20 cellular contexts compared by ENCODE assay signal in the genomic region with DNA sequence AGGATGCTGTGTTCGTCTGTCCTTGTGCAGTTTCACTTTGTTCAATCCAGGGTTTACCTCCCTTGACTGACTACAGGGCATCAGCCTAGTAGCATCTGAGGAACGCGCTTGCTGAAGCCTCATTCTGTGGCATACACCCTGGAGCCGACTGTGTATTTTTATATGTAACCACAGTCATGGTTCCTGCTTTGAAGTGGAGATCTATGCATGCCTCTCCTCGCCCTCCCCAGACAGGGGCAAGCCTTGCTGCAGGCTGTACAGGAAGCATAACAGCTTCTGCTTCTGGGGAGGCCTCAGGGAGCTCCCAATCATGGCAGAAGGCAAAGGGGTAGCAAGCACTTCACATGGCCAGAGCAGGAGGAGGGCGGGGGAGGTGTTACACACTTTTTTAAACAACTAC.
"Had no signal": no experiment of that assay in that cellular context is flagged by ENCODE, and none has a peak within 500 bp of the region (broad histone marks: within the 10 kb centered on the region; RNA-seq: fewer than 3 reads in every experiment).

No MANE protein-coding gene starts in this region.

- H3K27ac ChIP-seq: adrenal gland, gastrocnemius medialis, left ventricle myocardium inferior, prostate gland, right lobe of liver, spleen, thoracic aorta, VCaP had no signal

- ATAC-seq: gastrocnemius medialis, right lobe of liver had no signal

- H3K9me3 Mint-ChIP-seq: nephron progenitor cell; stimulated activated naive CD8-positive, alpha-beta T cell treated with anti-CD3 and anti-CD28 coated beads, Interleukin-15, Interleukin-2, amounts not matched to agents 100 ng/mL and 50 ng/mL, for 24 hours had no signal

- H3K4me1 Mint-ChIP-seq: memory B cell, nephron progenitor cell had no signal

- H3K4me3 ChIP-seq: adrenal gland, gastrocnemius medialis, left ventricle myocardium inferior, prostate gland, right lobe of liver, spleen, thoracic aorta had no signal

- H3K27ac Mint-ChIP-seq: memory B cell; nephron progenitor cell; stimulated activated naive CD8-positive, alpha-beta T cell treated with anti-CD3 and anti-CD28 coated beads, Interleukin-15, Interleukin-2, amounts not matched to agents 100 ng/mL and 50 ng/mL, for 24 hours had no signal

- H3K36me3 ChIP-seq: adrenal gland, gastrocnemius medialis, left ventricle myocardium inferior, prostate gland, right lobe of liver, spleen, thoracic aorta had no signal

- H3K9me3 ChIP-seq: adrenal gland, gastrocnemius medialis, left ventricle myocardium inferior, prostate gland, right lobe of liver, thoracic aorta had no signal

- H3K36me3 Mint-ChIP-seq: memory B cell had no signal

- H3K27me3 ChIP-seq: adrenal gland, gastrocnemius medialis, right lobe of liver, spleen had no signal

- DNase-seq: activated CD4-positive, alpha-beta T cell treated with anti-CD3 and anti-CD28 coated beads, Interleukin-2, amount 50 U/mL, for 48 hours; activated CD8-positive, alpha-beta memory T cell treated with anti-CD3 and anti-CD28 coated beads, Interleukin-2, amount 50 U/mL, for 48 hours; activated effector memory CD4-positive, alpha-beta T cell treated with Interleukin-2 at 50 U/mL for 16 hours; adrenal gland; caudate nucleus; cortex of kidney; effector CD8-positive, alpha-beta T cell; gastrocnemius medialis; islet precursor cell; left ventricle myocardium inferior; nephron progenitor cell; right lobe of liver; SHP77 treated with DMSO at 0.1 percent for 48 hours; spleen; T-helper 9 cell had no signal

- H3K4me1 ChIP-seq: adrenal gland, gastrocnemius medialis, left ventricle myocardium inferior, prostate gland, right lobe of liver, spleen had no signal

- H3K27me3 Mint-ChIP-seq: stimulated activated naive CD8-positive, alpha-beta T cell treated with anti-CD3 and anti-CD28 coated beads, Interleukin-15, Interleukin-2, amounts not matched to agents 100 ng/mL and 50 ng/mL, for 24 hours had no signal

- H3K4me3 Mint-ChIP-seq: memory B cell; nephron progenitor cell; stimulated activated naive CD8-positive, alpha-beta T cell treated with anti-CD3 and anti-CD28 coated beads, Interleukin-15, Interleukin-2, amounts not matched to agents 100 ng/mL and 50 ng/mL, for 24 hours had no signal
